16 cellular contexts compared by ENCODE assay signal in genomic region chr5:114377050-114377844, GRCh38. TPM values are rescaled to one million over a fixed set of nuclear protein-coding genes. Genes with fewer than 3 reads are reported as not detected.
DNase-seq lines count a peak whose midpoint lies in the region; ATAC-seq, FAIRE-seq and TF ChIP-seq lines count a peak whose summit lies in the region.
"Had no signal": no experiment of that assay in that cellular context is flagged by ENCODE, and none has a peak within 500 bp of the region (broad histone marks: within the 10 kb centered on the region; RNA-seq: fewer than 3 reads in every experiment).

No MANE protein-coding gene starts in this region.

- H3K36me3 ChIP-seq in liver (ENCODE audit: control insufficient read depth in 4 of 4, insufficient read depth in 3 of 4, low read depth in 1 of 4, low read length in 3 of 4) (no peaks in the 10 kb centered on the region), HepG2 (replicated peaks in 1 of 2; ENCODE audit: control insufficient read depth in 1 of 2, insufficient read depth in 2 of 2, low read length in 2 of 2) (no peaks in the 10 kb centered on the region), lung (ENCODE audit: control insufficient read depth in 2 of 2, insufficient read depth in 2 of 2, low read length in 2 of 2) (no peaks in the 10 kb centered on the region)

- FAIRE-seq in HepG2 (lab: Jason Lieb, UNC) = no peak
- FAIRE-seq: GM12878, GM18507 had no signal

- no peak overlapping the region for H3K9ac ChIP-seq in liver (ENCODE audit: low read depth in 1 of 2, low read length in 2 of 2)
- no peak overlapping the region for H3K9ac ChIP-seq in HepG2 (ENCODE audit: insufficient read depth, low read depth, low read length)
- H3K9ac ChIP-seq: GM23248 had no signal

- TF ChIP-seq EP300 in HepG2 (IDR thresholded peaks at IDR 0.05; ENCODE audit: low read depth in 2 of 2, low read length in 2 of 2) (no peak), HepG2 (CRISPR knock-in tag; IDR thresholded peaks at IDR 0.05; ENCODE audit: borderline replicate concordance) (no peak)

- CTCF ChIA-PET in HepG2 (lab: Yijun Ruan, JAX; ENCODE audit: low intra/inter-chr PET ratio, low total read pairs) = no interaction called here

- no peaks in the 10 kb centered on the region for H3K9me3 ChIP-seq in liver (ENCODE audit: control insufficient read depth in 4 of 4, low read length in 3 of 4)
- no peaks in the 10 kb centered on the region for H3K9me3 ChIP-seq in HepG2 (ENCODE audit: low read length)
- no peaks in the 10 kb centered on the region for H3K9me3 ChIP-seq in lung (ENCODE audit: control insufficient read depth in 2 of 2, insufficient read depth in 1 of 2, low read length in 1 of 2)

- intact Hi-C loops in HepG2 (cut with micrococcal nuclease; ENCODE audit: unreplicated experiment) = no loop called here

- 42% methylated on average over 7 of the region's 7 CpGs for WGBS in liver
- 15% methylated on average over 7 of the region's 7 CpGs for WGBS in HepG2 (ENCODE audit: low lambda C conversion rate)
- WGBS in lung, 2 donors = 75 to 83% methylated on average over 7 of the region's 7 CpGs

- ATAC-seq in HepG2 (no peak), lung (ENCODE audit: insufficient read depth, low FRiP score) (no peak), HG03159 (IDR thresholded peaks at IDR 0.05; ENCODE audit: unreplicated experiment) (no peak)
- ATAC-seq: GM12878 had no signal

- H2AFZ ChIP-seq in HepG2 (ENCODE audit: low read length) = no peak overlapping the region
- H2AFZ ChIP-seq: GM23248 had no signal

- BruUV-seq in HepG2 (replicated peaks; lab: Mats Ljungman, UMichigan) = no TSS peak

- DNase-seq in HepG2 (ENCODE audit: low spot score) (no peak), LNCaP clone FGC (ENCODE audit: low read depth) (no peak), lung (ENCODE audit: low spot score) (no peak), NCI-H748 treated with DMSO at 0.1 percent for 48 hours (lab: John Stamatoyannopoulos, UW) (no peak), COLO829 (ENCODE audit: low spot score) (no peak)
- DNase-seq: CD8-positive, alpha-beta memory T cell; DMS 273 treated with DMSO at 0.1 percent for 48 hours; DMS79; GM23248; H7 had no signal

- H3K27me3 ChIP-seq in liver (ENCODE audit: control insufficient read depth in 4 of 4, insufficient read depth in 4 of 4, low read length in 3 of 4) (no peaks in the 10 kb centered on the region), HepG2 (ENCODE audit: control insufficient read depth in 1 of 2, insufficient read depth in 2 of 2, low read length in 2 of 2) (no peaks in the 10 kb centered on the region), lung (ENCODE audit: control insufficient read depth, insufficient read depth) (no peaks in the 10 kb centered on the region)

- H3K27ac ChIP-seq in liver (ENCODE audit: low read depth in 1 of 2, low read length in 2 of 2) (peak overlapping the region; percentile 63 to 79), HepG2 (ENCODE audit: extremely low read length, insufficient read depth, low read length) (no peak overlapping the region), lung (ENCODE audit: low read depth in 1 of 2, low read length in 1 of 2) (no peak overlapping the region)
- H3K27ac ChIP-seq: GM23248 had no signal

- TF ChIP-seq CTCF in liver (IDR thresholded peaks at IDR 0.05; ENCODE audit: low read depth, low read length, missing input control) = no peak
- no peak for TF ChIP-seq CTCF in HepG2 (CRISPR knock-in tag; IDR thresholded peaks at IDR 0.05)
- no peak for TF ChIP-seq CTCF in LNCaP clone FGC (IDR thresholded peaks at IDR 0.05; ENCODE audit: control insufficient read depth, extremely low read depth, insufficient read depth)
- TF ChIP-seq CTCF in lung (IDR thresholded peaks at IDR 0.05; ENCODE audit: control extremely low read depth, extremely low read depth) = no peak

- H3K4me1 ChIP-seq in liver (ENCODE audit: control insufficient read depth in 4 of 4, insufficient read depth in 4 of 4, low read length in 3 of 4) = peaks cover 9 to 39% (median 22%) of the 10 kb centered on the region in 4 donors
- no peaks in the 10 kb centered on the region for H3K4me1 ChIP-seq in HepG2 (ENCODE audit: insufficient read depth, low read length)
- H3K4me1 ChIP-seq in lung (ENCODE audit: control insufficient read depth in 2 of 2, insufficient read depth in 2 of 2, low read length in 2 of 2) = no peaks in the 10 kb centered on the region

- no peak for TF ChIP-seq RAD21 in liver (IDR thresholded peaks at IDR 0.05)
- TF ChIP-seq RAD21 in HepG2 (CRISPR knock-in tag; IDR thresholded peaks at IDR 0.05) = no peak

- H3K4me2 ChIP-seq in HepG2 (ENCODE audit: low read depth, low read length) = no peak overlapping the region

- H4K20me1 ChIP-seq in HepG2 (ENCODE audit: insufficient read depth, low read length) = no peaks in the 10 kb centered on the region

- in situ Hi-C loops in HepG2 (cut with HindIII; ENCODE audit: extremely low pct_ligation_motif_present, low pct_unique_long_range_greater_than_20kb) = no loop called here

- H3K79me2 ChIP-seq in HepG2 (ENCODE audit: insufficient read depth, low read length) = no peaks in the 10 kb centered on the region

- no peak for TF ChIP-seq POLR2A in HepG2 (IDR thresholded peaks at IDR 0.05; ENCODE audit: insufficient read depth in 1 of 2, low read depth in 2 of 2, low read length in 2 of 2)

- POLR2A ChIA-PET in HepG2 (lab: Yijun Ruan, JAX) = no interaction called here

- peak overlapping the region in 1 of 3 donors; percentile 23 for H3K4me3 ChIP-seq in liver (ENCODE audit: low read depth in 1 of 3, low read length in 3 of 3)
- H3K4me3 ChIP-seq in HepG2 (replicated peaks in 1 of 3; ENCODE audit: insufficient read depth in 1 of 3, low read depth in 2 of 3, low read length in 3 of 3) = no peak overlapping the region
- H3K4me3 ChIP-seq in LNCaP clone FGC (ENCODE audit: low read depth, low read length) = peak overlapping the region; percentile 40
- H3K4me3 ChIP-seq in lung = peak overlapping the region; percentile 9
- H3K4me3 ChIP-seq: GM12878, GM23248 had no signal

TF ChIP-seq in liver, 16 proteins besides CTCF, POLR2A, EP300 and RAD21 (continues in another document):
- no peak for TF ChIP-seq JUND (IDR thresholded peaks at IDR 0.05)
- TF ChIP-seq FOXA1 (IDR thresholded peaks at IDR 0.05) = no peak
- peak in 1 of 2 donors; percentile 23 for TF ChIP-seq HNF4A (conservative IDR thresholded peaks at IDR 0.05)
- TF ChIP-seq RXRA (IDR thresholded peaks at IDR 0.05) = no peak
- no peak for TF ChIP-seq EGR1 (IDR thresholded peaks at IDR 0.05; ENCODE audit: low read depth in 2 of 2)
- no peak for TF ChIP-seq TAF1 (conservative IDR thresholded peaks at IDR 0.05)
- TF ChIP-seq, protein P1, sequence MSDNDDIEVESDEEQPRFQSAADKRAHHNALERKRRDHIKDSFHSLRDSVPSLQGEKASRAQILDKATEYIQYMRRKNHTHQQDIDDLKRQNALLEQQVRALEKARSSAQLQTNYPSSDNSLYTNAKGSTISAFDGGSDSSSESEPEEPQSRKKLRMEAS (IDR thresholded peaks at IDR 0.05) = no peak

TF ChIP-seq in HepG2, 621 proteins besides CTCF, POLR2A, EP300 and RAD21:
- no peak for TF ChIP-seq NAIF1 (CRISPR knock-in tag; IDR thresholded peaks at IDR 0.05; ENCODE audit: borderline replicate concordance)
- TF ChIP-seq ZNF234 (CRISPR knock-in tag; conservative IDR thresholded peaks at IDR 0.05) = no peak
- TF ChIP-seq ZNF256 (CRISPR knock-in tag; conservative IDR thresholded peaks at IDR 0.05) = no peak
- no peak for TF ChIP-seq MAFF (IDR thresholded peaks at IDR 0.05; ENCODE audit: low read depth, low read length)
- no peak for TF ChIP-seq SNAPC2 (CRISPR knock-in tag; IDR thresholded peaks at IDR 0.05)
TF ChIP-seq in HepG2: peak in this region for 0.

RNA-seq across cellular contexts. Expression of gene KCNN2, which starts 15.4 kb away (rescaled TPM):
- total RNA-seq in liver (1 to 10 TPM in 1 of 2 donors, under 1 TPM in 1; 0.09 to 4.6 TPM), HepG2 (2016; rRNA removed; fragmentation: Illumina TruSeq; extraction: Trizol) (not detected in 2 replicates), lung (1 to 10 TPM; 2.0 to 4.9 TPM)
- polyA plus RNA-seq in liver (1 to 10 TPM; 2.9 to 3.2 TPM), HepG2 (2011; rRNA removed) (not detected in 2 replicates), lung (1 to 10 TPM in 1 of 2 donors, under 1 TPM in 1; 0.74 to 2.7 TPM)
- total RNA-seq in HepG2 (2016; cell fraction: cytosol; rRNA removed; fragmentation: Illumina TruSeq; extraction: Trizol; ENCODE audit: low read depth) = 0.18 and 0.20 TPM in 2 replicates
- not detected in 2 replicates for total RNA-seq in HepG2 (2016; cell fraction: insoluble cytoplasmic fraction; rRNA removed; fragmentation: Illumina TruSeq; extraction: Trizol)
- total RNA-seq in HepG2 (2016; cell fraction: membrane; rRNA removed; fragmentation: Illumina TruSeq; extraction: Trizol) = 0.09 TPM in 1 of 2 replicates, not detected in the other
- 0.12 TPM in 1 of 2 replicates, not detected in the other for total RNA-seq in HepG2 (2016; cell fraction: nucleus; rRNA removed; fragmentation: Illumina TruSeq; extraction: Trizol)
- 0.06 TPM in 1 of 2 replicates, not detected in the other for polyA plus RNA-seq in HepG2 (2011; cell fraction: cytosol; rRNA removed)
- polyA plus RNA-seq in HepG2 (2011; cell fraction: nucleus; rRNA removed) = 0.07 and 0.11 TPM in 2 replicates
- polyA plus RNA-seq in HepG2 (2012) = not detected in 2 replicates
- not detected in 2 replicates for polyA plus RNA-seq in HepG2 (2016; cell fraction: cytosol; fragmentation: Illumina TruSeq; extraction: Trizol; ENCODE audit: low read depth)
- not detected in 2 replicates for polyA plus RNA-seq in HepG2 (2016; cell fraction: insoluble cytoplasmic fraction; fragmentation: Illumina TruSeq; extraction: Trizol; ENCODE audit: low read depth)
- not detected in 2 replicates for polyA plus RNA-seq in HepG2 (2016; cell fraction: membrane; fragmentation: Illumina TruSeq; extraction: Trizol; ENCODE audit: low read depth)
- not detected in 2 replicates for polyA plus RNA-seq in HepG2 (2016; cell fraction: nucleus; fragmentation: Illumina TruSeq; extraction: Trizol; ENCODE audit: insufficient read depth, low read depth)
- 0.04 and 0.35 TPM in 2 replicates for polyA minus RNA-seq in HepG2 (2011; rRNA and poly(A)+ RNA removed; ENCODE audit: low replicate concordance)
- polyA minus RNA-seq in HepG2 (2011; cell fraction: cytosol; rRNA and poly(A)+ RNA removed) = not detected in 2 replicates
- not detected in 2 replicates for polyA minus RNA-seq in HepG2 (2011; cell fraction: nucleus; rRNA and poly(A)+ RNA removed)
- total RNA-seq: CD8-positive, alpha-beta memory T cell; G401; GM23248; HT-29 had no signal
- polyA plus RNA-seq: CD8-positive, alpha-beta memory T cell; GM23248 had no signal

Comparison
In these comparisons a context has a peak if more than half of its experiments do, and no peak if none do; other contexts are left out.
1. H3K27ac ChIP-seq: peak in liver (2 of 2); none in HepG2 (single experiment) and lung (0 of 2).
2. H3K4me3 ChIP-seq: peak in LNCaP clone FGC (single experiment) and lung (single experiment); none in HepG2 (0 of 3).